In the genomic region with DNA sequence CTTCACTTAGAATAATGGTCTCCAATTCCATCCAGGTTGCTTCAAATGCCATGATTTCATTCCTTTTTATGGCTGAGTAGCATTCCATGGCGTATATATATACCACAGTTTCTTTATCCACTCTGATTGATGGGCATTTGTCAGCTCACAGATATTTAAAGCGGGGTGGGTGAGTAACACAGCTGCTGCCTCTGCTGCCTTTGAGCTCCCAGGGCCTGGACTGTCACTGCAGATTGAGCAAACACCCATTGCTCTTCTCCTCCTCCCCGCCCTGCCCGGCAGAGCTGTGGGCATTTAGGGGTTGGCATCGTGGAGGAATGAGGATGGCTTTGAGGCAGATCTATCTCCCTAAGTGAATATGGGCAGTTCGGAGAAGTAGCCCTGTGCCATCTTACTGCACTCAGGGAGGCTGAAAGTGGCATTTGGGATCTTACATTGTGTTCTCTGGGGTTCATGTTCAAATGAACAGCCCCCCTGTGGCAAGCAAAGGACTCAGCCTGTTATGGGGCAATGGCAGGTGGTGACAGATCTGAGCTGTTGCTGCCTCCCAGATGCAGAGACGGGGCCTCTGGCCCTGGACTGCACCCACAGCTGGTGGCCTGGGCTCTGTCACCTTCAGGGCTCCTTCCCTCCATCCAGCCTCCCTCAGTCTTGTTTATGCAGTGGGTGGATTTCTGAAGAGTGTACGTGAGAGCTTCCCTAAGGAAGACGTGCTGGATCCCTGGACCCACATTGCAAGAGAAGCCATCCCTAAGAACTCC, we compare ENCODE assay signal across 21 cellular contexts. TPM values are rescaled to one million over a fixed set of nuclear protein-coding genes. Genes with fewer than 3 reads are reported as not detected.
"Had no signal": no experiment of that assay in that cellular context is flagged by ENCODE, and none has a peak within 500 bp of the region (broad histone marks: within the 10 kb centered on the region; RNA-seq: fewer than 3 reads in every experiment).

No MANE protein-coding gene starts in this region.

- FAIRE-seq: endometrium, small intestine had no signal

- H3K4me3 Mint-ChIP-seq: memory B cell, mesothelial cell of epicardium had no signal

- H3K36me3 ChIP-seq: gastrocnemius medialis, left lung, lower lobe of right lung, right atrium auricular region, sigmoid colon, upper lobe of left lung, uterus had no signal

- H3K9me3 ChIP-seq: gastrocnemius medialis, left lung, lower lobe of right lung, right atrium auricular region, sigmoid colon, upper lobe of left lung, uterus had no signal

- H3K9me3 Mint-ChIP-seq: mesothelial cell of epicardium, nephron had no signal

- H3K27me3 ChIP-seq: right atrium auricular region, uterus had no signal

- H3K27ac ChIP-seq: dorsolateral prefrontal cortex, gastrocnemius medialis, left lung, lower lobe of right lung, right atrium auricular region, sigmoid colon, upper lobe of left lung, uterus had no signal

- DNase-seq: cortex of kidney; dorsolateral prefrontal cortex; effector CD8-positive, alpha-beta T cell; gastrocnemius medialis; islet precursor cell; lower lobe of right lung; occipital lobe; sigmoid colon; small intestine; stimulated activated CD4-positive, alpha-beta T cell treated with anti-CD3 and anti-CD28 coated beads, Interleukin-2, amount 100 ng/mL, for 48 hours; stimulated activated naive CD4-positive, alpha-beta T cell treated with Interleukin-2 at 50 U/mL for 16 hours; upper lobe of left lung; uterus had no signal

- ATAC-seq: esophagus mucosa, gastrocnemius medialis, left lung, lower lobe of right lung had no signal

- H3K36me3 Mint-ChIP-seq: memory B cell had no signal

- H3K4me3 ChIP-seq: dorsolateral prefrontal cortex, gastrocnemius medialis, left lung, lower lobe of right lung, right atrium auricular region, sigmoid colon, upper lobe of left lung, uterus had no signal

- H3K27ac Mint-ChIP-seq: memory B cell, mesothelial cell of epicardium, nephron had no signal

RNA-seq across cellular contexts. Expression of a gene that starts 4.9 kb away (rescaled TPM):
- total RNA-seq: esophagus mucosa, fibroblast of lung had no signal
